In genomic region chr6:156778615-156779205, GRCh38 we compare ENCODE assay signal across 8 cellular contexts. TPM values are rescaled to one million over a fixed set of nuclear protein-coding genes. Genes with fewer than 3 reads are reported as not detected.
DNase-seq lines count a peak whose midpoint lies in the region; ATAC-seq, FAIRE-seq and TF ChIP-seq lines count a peak whose summit lies in the region.

No MANE protein-coding gene starts in this region.

- no peaks in the 10 kb centered on the region for H3K9me1 ChIP-seq in K562 (ENCODE audit: control insufficient read depth, insufficient read depth, low read length)

- H3K4me2 ChIP-seq in DND-41 (ENCODE audit: insufficient read depth, low read length) = peak overlapping the region; percentile 74
- peak overlapping the region; percentile 94; the same call in 1 of the 2 replicates for H3K4me2 ChIP-seq in K562 (ENCODE audit: insufficient read depth, low read length)

- no peak for TF ChIP-seq POLR2A in K562 (conservative IDR thresholded peaks at IDR 0.05)

- H3K9ac ChIP-seq in DND-41 (ENCODE audit: low read depth, low read length) (peak overlapping the region; percentile 97), K562 (ENCODE audit: insufficient read depth in 1 of 2, low read depth in 2 of 2, low read length in 2 of 2) (peak overlapping the region; percentile 95 to 98; a peak in 3 of 4 replicates)

- no peak for TF ChIP-seq EP300 in K562 (IDR thresholded peaks at IDR 0.05; ENCODE audit: low read length)

- peaks cover 38% of the 10 kb centered on the region; the same call in 1 of the 2 replicates for H4K20me1 ChIP-seq in DND-41 (ENCODE audit: insufficient read depth, low read length)
- H4K20me1 ChIP-seq in K562 (replicated peaks; ENCODE audit: control insufficient read depth, insufficient read depth, low read length) = no peaks in the 10 kb centered on the region

- intact Hi-C loops in K562 (cut with micrococcal nuclease) = loop anchor here (5.0 kb wide), 1 partner anchor 216 kb away; no protein-coding TSS in a partner anchor

- H3K9me3 ChIP-seq in DND-41 (ENCODE audit: insufficient read depth, low read length, severe bottlenecking) (no peaks in the 10 kb centered on the region), K562 (replicated peaks; ENCODE audit: control insufficient read depth, insufficient read depth, low read depth, low read length) (no peaks in the 10 kb centered on the region)

- peak overlapping the region; percentile 49 to 82 (median 78) for H3K4me3 Mint-ChIP-seq in immature natural killer cell

- peaks cover 4% of the 10 kb centered on the region; the same call in 1 of the 2 replicates for H3K36me3 ChIP-seq in DND-41 (ENCODE audit: insufficient read depth, low read length)
- peaks cover 2% of the 10 kb centered on the region; the same call in 1 of the 3 replicates for H3K36me3 ChIP-seq in K562 (ENCODE audit: control insufficient read depth, insufficient read depth, low read length)

- peaks cover 45% of the 10 kb centered on the region for H3K4me1 ChIP-seq in DND-41 (ENCODE audit: insufficient read depth, low read length)
- peaks cover 12 to 15% of the 10 kb centered on the region in 2 experiments; a peak in 3 of 5 replicates for H3K4me1 ChIP-seq in K562 (replicated peaks in 1 of 2; ENCODE audit: control insufficient read depth in 2 of 2, insufficient read depth in 2 of 2, low read length in 2 of 2)

- H3K4me3 ChIP-seq in DND-41 (ENCODE audit: low read depth in 1 of 2, low read length in 2 of 2) (peak overlapping the region; percentile 49 to 79; a peak in 3 of 4 replicates), HL-60 (replicated peaks; ENCODE audit: insufficient read depth, low read length) (peak overlapping the region; percentile 58), K562 (peak overlapping the region; percentile 75)

- no TSS peak for BruUV-seq in K562 (replicated peaks; lab: Mats Ljungman, UMichigan)

- no peak for TF ChIP-seq CTCF in DND-41 (IDR thresholded peaks at IDR 0.05; ENCODE audit: borderline replicate concordance, extremely low read depth, low read length, poor library complexity, severe bottlenecking)
- no peak for TF ChIP-seq CTCF in HL-60 (IDR thresholded peaks at IDR 0.05; ENCODE audit: insufficient read depth, low read length)
- no peak for TF ChIP-seq CTCF in K562 (IDR thresholded peaks at IDR 0.05 in 2 of 3, conservative IDR thresholded peaks at IDR 0.05 in 1 of 3; ENCODE audit: insufficient read depth in 2 of 3, low read depth in 1 of 3, low read length in 3 of 3)

- in situ Hi-C loops in K562 (cut with MboI) = no loop called here

- no peak for FAIRE-seq in K562 (lab: Jason Lieb, UNC)

- POLR2A ChIA-PET in K562 (lab: Yijun Ruan, JAX) = interaction anchor here (0.6 to 1.8 kb wide), 8 partner anchors 9 to 361 kb away, joined by 3 to 9 read pairs (median 3); no protein-coding TSS in a partner anchor

- no peaks in the 10 kb centered on the region for H3K27me3 ChIP-seq in DND-41 (ENCODE audit: insufficient read depth, low read length, poor library complexity)
- no peaks in the 10 kb centered on the region for H3K27me3 ChIP-seq in HL-60 (ENCODE audit: insufficient read depth, poor library complexity, severe bottlenecking)
- H3K27me3 ChIP-seq in K562 (ENCODE audit: control insufficient read depth in 2 of 2, insufficient read depth in 2 of 2, low read length in 2 of 2) = no peaks in the 10 kb centered on the region

- no peak for TF ChIP-seq RAD21 in K562 (CRISPR knock-in tag; conservative IDR thresholded peaks at IDR 0.05 in 1 of 2, IDR thresholded peaks at IDR 0.05 in 1 of 2)

- ATAC-seq in DND-41 (ENCODE audit: insufficient read depth, low read depth) = peak; percentile 15
- ATAC-seq in K562 = 0 out of 3 replicates have a peak, but pooled peaks have one; percentile 0

- peaks cover 6 to 21% (median 9%) of the 10 kb centered on the region in 3 donors for H3K27me3 Mint-ChIP-seq in immature natural killer cell (ENCODE audit: low read depth in 3 of 3)

- peak; percentile 72 for DNase-seq in DND-41
- peak in 1 of 2 experiments; percentile 46 for DNase-seq in HL-60 (ENCODE audit: low read depth in 1 of 2, low spot score in 1 of 2)
- DNase-seq in T-helper 9 cell = peak; percentile 29
- peak in 3 of 4 experiments; percentile 55 to 71 (median 59) for DNase-seq in K562 (ENCODE audit: extremely low read depth in 1 of 4, low spot score in 3 of 4)
- peak; percentile 33 to 48 (median 47) for DNase-seq in immature natural killer cell
- DNase-seq in stimulated activated CD4-positive, alpha-beta T cell treated with anti-CD3 and anti-CD28 coated beads, Interleukin-12 subunit alpha, Interleukin-12 subunit beta, amount 100 ng/mL, for 24 hours (ENCODE audit: low read depth in 2 of 2) = peak; percentile 19 to 37
- no peak for DNase-seq in DMS153 (lab: John Stamatoyannopoulos, UW)
- DNase-seq in NCI-H524 treated with DMSO at 0.1 percent for 48 hours (lab: John Stamatoyannopoulos, UW) = no peak

- H3K4me1 Mint-ChIP-seq in immature natural killer cell = peaks cover 49 to 59% of the 10 kb centered on the region in 2 donors

- no peaks in the 10 kb centered on the region for H3K36me3 Mint-ChIP-seq in immature natural killer cell

- peak overlapping the region; percentile 95 for H3K27ac ChIP-seq in DND-41 (ENCODE audit: low read length)
- H3K27ac ChIP-seq in HL-60 (replicated peaks) = peak overlapping the region; percentile 99
- peak overlapping the region; percentile 94 for H3K27ac ChIP-seq in K562 (ENCODE audit: extremely low read depth, low read depth, low read length)

- H3K27ac Mint-ChIP-seq in immature natural killer cell = peak overlapping the region in 2 of 6 donors; percentile 55 to 62

- WGBS in K562 (ENCODE audit: insufficient coverage, low coverage, missing lambda C conversion rate) = 1% methylated on average over 24 of the region's 71 CpGs

- H3K79me2 ChIP-seq in DND-41 (ENCODE audit: insufficient read depth, low read length) (peaks cover 78% of the 10 kb centered on the region), K562 (ENCODE audit: control insufficient read depth, insufficient read depth, low read length) (peaks cover 68% of the 10 kb centered on the region)

- H3K9me3 Mint-ChIP-seq in immature natural killer cell = no peaks in the 10 kb centered on the region

- H2AFZ ChIP-seq in DND-41 (ENCODE audit: low read depth, low read length) (peak overlapping the region; percentile 63), K562 (ENCODE audit: low read depth, low read length) (peak overlapping the region; percentile 14; the same call in 1 of the 2 replicates)

- CTCF ChIA-PET in K562 (lab: Yijun Ruan, JAX; ENCODE audit: low intra/inter-chr PET ratio) = interaction anchor here (0.5 to 0.6 kb wide), 3 partner anchors 24 to 211 kb away, joined by 3 to 4 read pairs (median 3); no protein-coding TSS in a partner anchor

TF ChIP-seq in K562, 482 proteins besides CTCF, POLR2A, EP300 and RAD21 (continues in another document):
- TF ChIP-seq ILF3 (IDR thresholded peaks at IDR 0.05; ENCODE audit: borderline replicate concordance) (no peak), TEAD1 (CRISPR knock-in tag; IDR thresholded peaks at IDR 0.05) (no peak), ETS1 (conservative IDR thresholded peaks at IDR 0.05; ENCODE audit: control insufficient read depth, low read depth, low read length) (peak; percentile 10; the same call in 1 of the 2 replicates), E2F6 (IDR thresholded peaks at IDR 0.05; ENCODE audit: borderline replicate concordance in 1 of 2, extremely low read depth in 1 of 2, insufficient read depth in 1 of 2, insufficient read length in 1 of 2, low read depth in 1 of 2, low read length in 1 of 2, poor library complexity in 1 of 2, severe bottlenecking in 1 of 2) (peak in 1 of 2 experiments; percentile 20), HDGF (IDR thresholded peaks at IDR 0.05) (no peak), TAF1 (IDR thresholded peaks at IDR 0.05; ENCODE audit: control insufficient read depth, extremely low read depth, insufficient read depth, low read length, severe bottlenecking) (peak; percentile 76), PCBP1 (IDR thresholded peaks at IDR 0.05; ENCODE audit: low read depth, low read length, poor library complexity, severe bottlenecking) (peak; percentile 73)

RNA-seq across cellular contexts. Expression of gene ARID1B, which starts 1.5 kb away (rescaled TPM):
- 166 and 348 TPM in 2 replicates for total RNA-seq in K562 (2011; cell fraction: chromatin; rRNA removed; ENCODE audit: low replicate concordance)
- total RNA-seq in K562 (2011; cell fraction: nucleolus; rRNA removed) = 89.6 and 106 TPM in 2 replicates
- 226 and 418 TPM in 2 replicates for total RNA-seq in K562 (2011; cell fraction: nucleoplasm; rRNA removed)
- 19.3 and 21.3 TPM in 2 replicates for total RNA-seq in K562 (2014; rRNA removed)
- total RNA-seq in K562 (2014; rRNA removed; fragmentation: Illumina TruSeq; extraction: Trizol) = 32.9 and 37.6 TPM in 2 replicates
- total RNA-seq in K562 (2015; rRNA removed; fragmentation: Illumina TruSeq; extraction: Trizol) = 33.7 and 34.3 TPM in 2 replicates
- total RNA-seq in K562 (2021) = 48.6 and 50.5 TPM in 2 replicates
- 20.5 and 20.7 TPM in 2 replicates for polyA plus RNA-seq in K562 (2011; rRNA removed)
- 16.9 and 20.5 TPM in 2 replicates for polyA plus RNA-seq in K562 (2011; cell fraction: cytosol; rRNA removed)
- 46.8 and 68.6 TPM in 2 replicates for polyA plus RNA-seq in K562 (2011; cell fraction: nucleus; rRNA removed)
- polyA plus RNA-seq in K562 (2012) = 25.9 and 27.1 TPM in 2 replicates
- polyA plus RNA-seq in K562 (2014; fragmentation: Illumina TruSeq; extraction: Trizol) = 26.2 and 30.1 TPM in 2 replicates
- 10 to 100 TPM; 12.5 to 25.8 TPM for polyA plus RNA-seq in K562 (2014; fragmentation: Nextera tagmentation; extraction: Ambion mirVana)
- polyA plus RNA-seq in K562 (2014; rRNA removed) = 21.8 and 22.3 TPM in 2 replicates
- polyA minus RNA-seq in K562 (2011; rRNA and poly(A)+ RNA removed) = 81.8 and 86.3 TPM in 2 replicates
- polyA minus RNA-seq in K562 (2011; cell fraction: cytosol; rRNA and poly(A)+ RNA removed) = 64.9 and 82.5 TPM in 2 replicates
- 157 and 175 TPM in 2 replicates for polyA minus RNA-seq in K562 (2011; cell fraction: nucleus; rRNA and poly(A)+ RNA removed)
- 10 to 100 TPM in 1 of 3 donors, 1 to 10 TPM in 2; 7.6 to 18.1 (median 8.7) TPM for polyA plus RNA-seq in immature natural killer cell

Comparison
In these comparisons a context has a peak if more than half of its experiments do, and no peak if none do; other contexts are left out.
1. DNase-seq: peak in DND-41 (single experiment), T-helper 9 cell (single experiment), K562 (3 of 4), immature natural killer cell (3 of 3) and stimulated activated CD4-positive, alpha-beta T cell treated with anti-CD3 and anti-CD28 coated beads, Interleukin-12 subunit alpha, Interleukin-12 subunit beta, amount 100 ng/mL, for 24 hours (2 of 2); none in DMS153 (single experiment) and NCI-H524 treated with DMSO at 0.1 percent for 48 hours (single experiment).
2. Peak in every context shown above with its lines, with median percentiles within 50 percentile points of each other: H3K27ac ChIP-seq and H3K4me3 ChIP-seq.